In the genomic region with DNA sequence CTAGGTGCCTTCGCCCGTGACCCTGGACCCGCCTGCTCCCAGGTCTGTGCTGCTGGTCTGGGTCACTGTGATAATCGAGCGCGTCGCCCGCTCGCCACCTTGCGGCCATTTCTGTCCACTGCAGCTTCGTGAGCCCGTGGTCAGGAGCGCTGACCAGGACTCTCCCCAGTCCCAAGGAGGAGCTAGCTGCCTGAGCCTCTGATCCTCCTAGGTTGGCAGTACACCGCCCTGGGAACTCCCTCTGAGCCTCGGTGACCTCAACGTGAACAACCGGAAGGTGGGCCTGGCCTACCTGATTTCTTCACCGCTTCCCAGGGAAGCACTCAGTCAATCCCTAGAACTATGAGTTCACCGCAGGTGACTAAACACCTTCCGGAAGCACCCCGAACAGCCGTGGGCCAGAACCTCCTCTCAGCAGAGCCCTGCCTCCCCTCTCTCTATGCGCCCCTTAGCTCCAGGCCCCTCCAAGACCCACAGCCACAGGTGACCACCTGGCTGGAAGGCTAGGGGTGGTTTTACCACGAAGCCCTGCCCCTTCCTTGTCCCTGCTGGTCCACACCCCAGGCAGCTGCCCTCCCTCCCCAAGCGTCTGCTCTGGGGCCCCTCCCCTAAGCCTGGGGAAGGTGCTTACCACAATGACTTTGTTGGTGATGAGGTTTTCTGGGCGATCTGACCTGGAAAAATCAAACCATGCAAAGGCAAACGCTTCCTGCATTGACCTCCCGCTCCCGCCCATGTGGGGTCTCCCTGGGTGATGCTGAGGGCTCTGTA, we compare ENCODE assay signal across 8 cellular contexts. TPM values are rescaled to one million over a fixed set of nuclear protein-coding genes. Genes with fewer than 3 reads are reported as not detected.
A peak's percentile ranks its signal among the peaks of the same experiment; 100 is the strongest.
DNase-seq lines count a peak whose midpoint lies in the region; ATAC-seq lines count a peak whose summit lies in the region.

No MANE protein-coding gene starts in this region.

- intact Hi-C loops in activated CD4-positive, alpha-beta T cell treated with anti-CD3 and anti-CD28 coated beads, Interleukin-2, amount 10 ng/mL, durations not matched to agents 24 days and 14 days (cut with micrococcal nuclease): loop anchor here (1.0 kb wide), 2 partner anchors 53 to 95 kb away; no protein-coding TSS in a partner anchor

- no peaks in the 10 kb centered on the region for H3K36me3 Mint-ChIP-seq in activated CD4-positive, alpha-beta T cell treated with anti-CD3 and anti-CD28 coated beads, Interleukin-2, amount 10 ng/mL, durations not matched to agents 24 days and 14 days (ENCODE audit: low read depth)

- no peak overlapping the region for H3K4me3 ChIP-seq in effector memory CD4-positive, alpha-beta T cell (ENCODE audit: insufficient read depth, low read depth, low read length, poor library complexity, severe bottlenecking)

- H3K27ac Mint-ChIP-seq in activated CD4-positive, alpha-beta T cell treated with anti-CD3 and anti-CD28 coated beads, Interleukin-2, amount 10 ng/mL, durations not matched to agents 24 days and 14 days: no peak overlapping the region

- H3K4me3 Mint-ChIP-seq in activated CD4-positive, alpha-beta T cell treated with anti-CD3 and anti-CD28 coated beads, Interleukin-2, amount 10 ng/mL, durations not matched to agents 24 days and 14 days: no peak overlapping the region

- H3K27ac ChIP-seq in effector memory CD4-positive, alpha-beta T cell (ENCODE audit: insufficient read depth, low read length, poor library complexity, severe bottlenecking): no peak overlapping the region

- peak; percentile 8 for DNase-seq in NCI-H1105 treated with DMSO at 0.1 percent for 48 hours (lab: John Stamatoyannopoulos, UW)
- DNase-seq in NCI-H1105 (lab: John Stamatoyannopoulos, UW): no peak
- peak; percentile 6 for DNase-seq in NCI-H1092 (lab: John Stamatoyannopoulos, UW)
- DNase-seq in activated CD4-positive, alpha-beta T cell treated with anti-CD3 and anti-CD28 coated beads, Interleukin-2, amount 10 ng/mL, durations not matched to agents 24 days and 14 days: peak; percentile 84
- DNase-seq in effector memory CD4-positive, alpha-beta T cell: peak; percentile 9 to 27 (median 10)
- peak; percentile 59 to 67 for DNase-seq in lung microvascular endothelial cell (ENCODE audit: low read depth in 2 of 2)
- DNase-seq in stimulated activated CD8-positive, alpha-beta memory T cell treated with anti-CD3 and anti-CD28 coated beads, Interleukin-2, amount 100 ng/mL, for 48 hours (ENCODE audit: low read depth in 2 of 2): peak; percentile 14 to 43

- H3K27me3 ChIP-seq in effector memory CD4-positive, alpha-beta T cell (replicated peaks; ENCODE audit: control insufficient read depth, insufficient read depth, low read length, poor library complexity, severe bottlenecking): peaks cover 2% of the 10 kb centered on the region

- H3K4me1 Mint-ChIP-seq in activated CD4-positive, alpha-beta T cell treated with anti-CD3 and anti-CD28 coated beads, Interleukin-2, amount 10 ng/mL, durations not matched to agents 24 days and 14 days: peaks cover 3% of the 10 kb centered on the region

- no peaks in the 10 kb centered on the region for H3K9me3 ChIP-seq in effector memory CD4-positive, alpha-beta T cell (ENCODE audit: control insufficient read depth, low read length)

- H3K36me3 ChIP-seq in effector memory CD4-positive, alpha-beta T cell (ENCODE audit: control insufficient read depth, insufficient read depth, low read length): no peaks in the 10 kb centered on the region

- ATAC-seq in GM19455 (IDR thresholded peaks at IDR 0.05; ENCODE audit: unreplicated experiment): no peak

- peaks cover 5% of the 10 kb centered on the region for H3K4me1 ChIP-seq in effector memory CD4-positive, alpha-beta T cell (ENCODE audit: control insufficient read depth, insufficient read depth, low read length, poor library complexity, severe bottlenecking)

- no peaks in the 10 kb centered on the region for H3K9me3 Mint-ChIP-seq in activated CD4-positive, alpha-beta T cell treated with anti-CD3 and anti-CD28 coated beads, Interleukin-2, amount 10 ng/mL, durations not matched to agents 24 days and 14 days

- H3K27me3 Mint-ChIP-seq in activated CD4-positive, alpha-beta T cell treated with anti-CD3 and anti-CD28 coated beads, Interleukin-2, amount 10 ng/mL, durations not matched to agents 24 days and 14 days: peaks cover 14% of the 10 kb centered on the region

RNA-seq across cellular contexts. Expression of gene PLA2G4D, which starts 9.7 kb away (rescaled TPM):
- not detected in 2 replicates for total RNA-seq in activated CD4-positive, alpha-beta T cell treated with anti-CD3 and anti-CD28 coated beads, Interleukin-2, amount 10 ng/mL, durations not matched to agents 24 days and 14 days
- total RNA-seq in lung microvascular endothelial cell: not detected in 2 replicates
